Comparison of ENCODE assay signal across 8 cellular contexts in the genomic region with DNA sequence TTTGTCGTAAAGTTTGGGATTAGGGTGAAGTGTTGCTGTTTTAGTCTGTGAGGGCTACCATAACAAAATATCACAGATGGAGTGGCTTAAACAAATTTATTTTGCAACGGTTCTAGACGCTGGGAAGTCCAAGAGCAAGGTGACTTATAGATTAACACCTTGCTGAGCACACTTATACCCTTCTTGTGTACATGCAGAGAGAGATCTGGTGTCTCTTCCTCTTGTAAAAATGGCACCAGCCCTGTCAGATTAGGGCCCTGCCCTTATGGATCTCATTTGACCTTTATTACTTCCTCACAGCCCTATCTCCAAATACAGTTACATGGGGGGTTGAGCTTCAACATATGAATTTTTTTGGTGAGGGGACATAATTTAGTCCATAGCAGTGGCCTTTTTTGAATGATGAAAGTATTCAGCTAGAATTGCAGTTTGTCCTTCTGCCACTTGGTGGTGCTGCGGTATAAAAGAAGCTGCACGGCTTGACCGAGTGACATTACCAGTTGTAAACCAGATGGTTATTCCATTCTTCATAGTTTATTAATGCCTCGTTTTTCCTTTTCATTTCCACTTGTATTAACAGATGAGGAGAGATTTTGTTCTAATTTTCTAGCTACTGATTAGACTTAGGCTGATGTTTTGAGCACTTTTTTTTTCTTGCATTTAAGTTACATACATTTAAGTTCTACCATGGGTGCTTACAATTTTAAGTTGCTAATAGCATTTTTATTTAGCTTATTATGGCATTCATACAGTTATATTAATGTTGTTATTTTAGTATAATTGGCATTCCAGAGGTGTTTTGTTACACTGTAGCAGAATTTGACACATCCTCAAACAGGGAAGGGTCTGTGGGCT. TPM values are rescaled to one million over a fixed set of nuclear protein-coding genes. Genes with fewer than 3 reads are reported as not detected.
DNase-seq lines count a peak whose midpoint lies in the region; ATAC-seq and TF ChIP-seq lines count a peak whose summit lies in the region.

No MANE protein-coding gene starts in this region.

- no peaks in the 10 kb centered on the region for H3K9me3 ChIP-seq in A673 (ENCODE audit: low read depth, low read length, poor library complexity, severe bottlenecking)
- no peaks in the 10 kb centered on the region for H3K9me3 ChIP-seq in left lung

- H3K4me3 Mint-ChIP-seq in activated CD4-positive, alpha-beta T cell treated with anti-CD3 and anti-CD28 coated beads for 36 hours: no peak overlapping the region

- H3K36me3 Mint-ChIP-seq in activated CD4-positive, alpha-beta T cell treated with anti-CD3 and anti-CD28 coated beads for 36 hours (ENCODE audit: low read depth): peaks cover 35% of the 10 kb centered on the region

- peak; percentile 81 for ATAC-seq in GM18498 (IDR thresholded peaks at IDR 0.05; ENCODE audit: unreplicated experiment)
- ATAC-seq in HG02885 (IDR thresholded peaks at IDR 0.05; ENCODE audit: poor library complexity, unreplicated experiment): peak; percentile 91
- peak; percentile 71 for ATAC-seq in activated CD4-positive, alpha-beta T cell treated with anti-CD3 and anti-CD28 coated beads for 36 hours
- ATAC-seq in left lung: peak; percentile 94

- H3K4me3 ChIP-seq in A673 (ENCODE audit: low read depth, low read length, poor library complexity, severe bottlenecking) (no peak overlapping the region), choroid plexus epithelial cell (ENCODE audit: low read depth, low read length) (no peak overlapping the region), left lung (no peak overlapping the region)

- H3K27me3 Mint-ChIP-seq in activated CD4-positive, alpha-beta T cell treated with anti-CD3 and anti-CD28 coated beads for 36 hours: no peaks in the 10 kb centered on the region

- no peaks in the 10 kb centered on the region for H3K27me3 ChIP-seq in A673 (replicated peaks; ENCODE audit: insufficient read depth, low read depth, low read length, poor library complexity)
- H3K27me3 ChIP-seq in left lung: no peaks in the 10 kb centered on the region

- no peaks in the 10 kb centered on the region for H3K9me3 Mint-ChIP-seq in activated CD4-positive, alpha-beta T cell treated with anti-CD3 and anti-CD28 coated beads for 36 hours (ENCODE audit: low read depth)

- H3K27ac ChIP-seq in A673 (ENCODE audit: low read depth, low read length, poor library complexity, severe bottlenecking) (no peak overlapping the region), left lung (no peak overlapping the region)

- intact Hi-C loops in A673 (cut with micrococcal nuclease; ENCODE audit: unreplicated experiment) (loop anchor here (1.0 to 5.0 kb wide), 3 partner anchors 335 to 610 kb away; partner anchors contain the start of gene YTHDC2), left lung (cut with DNase I) (loop anchor here in 1 of 2 donors (5.0 to 10.0 kb wide), 2 partner anchors 339 to 516 kb away; partner anchors contain the start of gene YTHDC2)
- intact Hi-C loops in activated CD4-positive, alpha-beta T cell treated with anti-CD3 and anti-CD28 coated beads for 36 hours (cut with DNase I, micrococcal nuclease): loop anchor here (1.0 to 5.0 kb wide), 5 partner anchors 334 to 611 kb away; no protein-coding TSS in a partner anchor

- CTCF ChIA-PET in A673 (lab: Charles Lee): interaction anchor here (0.6 to 1.1 kb wide), 4 partner anchors 10 to 600 kb away, joined by 3 to 4 read pairs (median 3); no protein-coding TSS in a partner anchor
- CTCF ChIA-PET in activated CD4-positive, alpha-beta T cell treated with anti-CD3 and anti-CD28 coated beads for 36 hours (lab: Charles Lee): interaction anchor here (0.6 to 4.3 kb wide), 69 partner anchors 10 to 612 kb away, joined by 3 to 53 read pairs (median 4); partner anchors contain the start of gene DCP2

- DNase-seq in A673 (ENCODE audit: low spot score) (peak; percentile 75), NCI-H2107 (lab: John Stamatoyannopoulos, UW) (peak; percentile 15), choroid plexus epithelial cell (ENCODE audit: low read depth) (peak; percentile 85), left lung (peak in 1 of 2 donors; percentile 46)
- peak; percentile 84 for DNase-seq in activated CD4-positive, alpha-beta T cell treated with anti-CD3 and anti-CD28 coated beads for 36 hours
- peak; percentile 51 to 73 (median 67) for DNase-seq in stimulated activated CD4-positive, alpha-beta T cell treated with anti-CD3 and anti-CD28 coated beads, TNF-alpha, amount 100 ng/mL, for 24 hours (ENCODE audit: low read depth in 3 of 3)

- no TSS peak for BruUV-seq in A673 (replicated peaks; lab: Mats Ljungman, UMichigan)

- H3K36me3 ChIP-seq in A673 (ENCODE audit: insufficient read depth, low read length, poor library complexity, severe bottlenecking): peaks cover 23% of the 10 kb centered on the region
- peaks cover 0 to 48% of the 10 kb centered on the region in 2 donors for H3K36me3 ChIP-seq in left lung

- TF ChIP-seq CTCF in A673 (conservative IDR thresholded peaks at IDR 0.05; ENCODE audit: low read depth, low read length): peak; percentile 89
- peak; percentile 91 for TF ChIP-seq CTCF in choroid plexus epithelial cell (conservative IDR thresholded peaks at IDR 0.05; ENCODE audit: low read depth, low read length)
- peak; percentile 80 to 90 for TF ChIP-seq CTCF in left lung (IDR thresholded peaks at IDR 0.05)

- H3K4me1 ChIP-seq in A673 (ENCODE audit: insufficient read depth, low read length, poor library complexity, severe bottlenecking) (no peaks in the 10 kb centered on the region), left lung (peaks cover 0 to 8% of the 10 kb centered on the region in 2 donors)

- H3K27ac Mint-ChIP-seq in activated CD4-positive, alpha-beta T cell treated with anti-CD3 and anti-CD28 coated beads for 36 hours: no peak overlapping the region

- peaks cover 17% of the 10 kb centered on the region for H3K4me1 Mint-ChIP-seq in activated CD4-positive, alpha-beta T cell treated with anti-CD3 and anti-CD28 coated beads for 36 hours

- POLR2A ChIA-PET in A673 (lab: Charles Lee; ENCODE audit: low non-redundant PET): interaction anchor here (0.7 kb wide), 1 partner anchor 402 kb away, joined by 3 read pairs; no protein-coding TSS in a partner anchor
- POLR2A ChIA-PET in activated CD4-positive, alpha-beta T cell treated with anti-CD3 and anti-CD28 coated beads for 36 hours (lab: Charles Lee): interaction anchor here (0.6 to 1.0 kb wide), 3 partner anchors 9 to 30 kb away, joined by 4 to 6 read pairs (median 5); partner anchors contain the start of gene DCP2

RNA-seq across cellular contexts. Expression of gene DCP2, which starts 19.4 kb away (rescaled TPM):
- total RNA-seq in A673 (2021): 73.5 and 78.0 TPM in 2 replicates
- total RNA-seq in activated CD4-positive, alpha-beta T cell treated with anti-CD3 and anti-CD28 coated beads for 36 hours: 100 to 1,000 TPM in 1 of 2 experiments, 10 to 100 TPM in 1; 94.0 to 101 TPM
- total RNA-seq in left lung: 10 to 100 TPM; 55.8 to 72.4 TPM
